26 cellular contexts compared by ENCODE assay signal in the genomic region with DNA sequence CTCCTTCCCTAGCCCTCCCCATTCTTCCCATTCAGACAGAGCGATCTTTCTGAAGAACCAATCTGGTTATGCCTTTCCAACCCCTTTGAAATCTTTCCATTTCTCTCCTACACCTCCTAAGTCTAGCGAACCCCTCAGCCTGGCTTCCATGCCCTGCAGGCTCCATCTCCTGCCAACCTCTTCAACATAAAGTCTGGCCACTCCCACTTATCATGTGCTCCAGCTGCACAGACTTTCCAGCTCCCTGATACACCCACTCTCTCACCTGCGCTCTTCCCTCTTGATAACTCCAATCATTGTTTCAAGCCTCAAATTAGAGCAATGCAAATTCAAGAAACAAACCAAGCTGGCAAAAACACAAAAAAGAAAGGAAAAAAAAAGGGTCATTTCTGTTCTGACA. TPM values are rescaled to one million over a fixed set of nuclear protein-coding genes. Genes with fewer than 3 reads are reported as not detected.
DNase-seq lines count a peak whose midpoint lies in the region; ATAC-seq and TF ChIP-seq lines count a peak whose summit lies in the region.
"Had no signal": no experiment of that assay in that cellular context is flagged by ENCODE, and none has a peak within 500 bp of the region (broad histone marks: within the 10 kb centered on the region; RNA-seq: fewer than 3 reads in every experiment).

No MANE protein-coding gene starts in this region.

- H3K36me3 ChIP-seq in endodermal cell (ENCODE audit: control insufficient read depth, insufficient read depth, low read length) (no peaks in the 10 kb centered on the region), sigmoid colon (no peaks in the 10 kb centered on the region)
- H3K36me3 ChIP-seq: cardiac muscle cell, prostate gland had no signal

- H3K9ac ChIP-seq in endodermal cell (ENCODE audit: extremely low read depth, low read length, poor library complexity, severe bottlenecking): no peak overlapping the region

- no peaks in the 10 kb centered on the region for H3K27me3 Mint-ChIP-seq in endodermal cell (ENCODE audit: insufficient read depth)

- H3K4me3 Mint-ChIP-seq in endodermal cell: no peak overlapping the region
- H3K4me3 Mint-ChIP-seq: activated CD8-positive, alpha-beta memory T cell treated with anti-CD3 and anti-CD28 coated beads, Interleukin-2, amount 10 ng/mL, durations not matched to agents 7 days and 5 days; naive thymus-derived CD8-positive, alpha-beta T cell had no signal

- no peak overlapping the region for H3K4me3 ChIP-seq in endodermal cell (ENCODE audit: low read length)
- no peak overlapping the region for H3K4me3 ChIP-seq in sigmoid colon
- H3K4me3 ChIP-seq: cardiac muscle cell, dorsolateral prefrontal cortex, prostate gland had no signal

- TF ChIP-seq CTCF in endodermal cell (conservative IDR thresholded peaks at IDR 0.05) (no peak), sigmoid colon (IDR thresholded peaks at IDR 0.05) (no peak)

- WGBS in endodermal cell (ENCODE audit: insufficient coverage in 1 of 2, insufficient read length in 1 of 2), 2 experiments: 88 to 91% methylated on average over 2 to 3 of the region's 3 CpGs
- 50 to 79% methylated on average over 3 of the region's 3 CpGs for WGBS in sigmoid colon, 2 donors

- no peak overlapping the region for H3K27ac Mint-ChIP-seq in endodermal cell
- H3K27ac Mint-ChIP-seq: activated CD8-positive, alpha-beta memory T cell treated with anti-CD3 and anti-CD28 coated beads, Interleukin-2, amount 10 ng/mL, durations not matched to agents 7 days and 5 days had no signal

- no peaks in the 10 kb centered on the region for H3K4me1 Mint-ChIP-seq in endodermal cell

- intact Hi-C loops in sigmoid colon (cut with DNase I): no loop called here

- ATAC-seq in HG03378 (IDR thresholded peaks at IDR 0.05; ENCODE audit: unreplicated experiment): no peak
- ATAC-seq: activated CD4-positive, CD25-positive, alpha-beta regulatory T cell treated with anti-CD3 and anti-CD28 coated beads, Interleukin-2, amount 50 U/mL, for 24 hours; activated CD8-positive, alpha-beta memory T cell treated with anti-CD3 and anti-CD28 coated beads, Interleukin-2, amount 10 ng/mL, durations not matched to agents 7 days and 5 days; naive thymus-derived CD8-positive, alpha-beta T cell; SK-N-SH treated with all-trans-retinoic acid at 6 μM for 48 hours had no signal

- DNase-seq in NCI-H82 (lab: John Stamatoyannopoulos, UW): peak; percentile 14
- DNase-seq in NCI-H82 treated with DMSO at 0.1 percent for 48 hours (lab: John Stamatoyannopoulos, UW; ENCODE audit: unreplicated experiment): no peak
- peak; percentile 3 for DNase-seq in NCI-H2171 (lab: John Stamatoyannopoulos, UW)
- peak; percentile 19 for DNase-seq in endodermal cell
- peak; percentile 8 for DNase-seq in sigmoid colon
- DNase-seq in T-helper 2 cell: no peak
- no peak for DNase-seq in substantia nigra (lab: John Stamatoyannopoulos, UW)
- DNase-seq: activated CD8-positive, alpha-beta memory T cell treated with anti-CD3 and anti-CD28 coated beads, Interleukin-2, amount 10 ng/mL, durations not matched to agents 7 days and 5 days; activated gamma-delta T cell; DMS153; foreskin melanocyte; GOT3; mesendoderm; naive thymus-derived CD8-positive, alpha-beta T cell; NCI-H187 treated with DMSO at 0.1 percent for 48 hours; T1000 had no signal

- H3K9me3 ChIP-seq in endodermal cell (ENCODE audit: control insufficient read depth, low read length) (no peaks in the 10 kb centered on the region), sigmoid colon (no peaks in the 10 kb centered on the region)
- H3K9me3 ChIP-seq: prostate gland had no signal

- no peaks in the 10 kb centered on the region for H3K36me3 Mint-ChIP-seq in endodermal cell (ENCODE audit: low read depth)
- H3K36me3 Mint-ChIP-seq: activated CD8-positive, alpha-beta memory T cell treated with anti-CD3 and anti-CD28 coated beads, Interleukin-2, amount 10 ng/mL, durations not matched to agents 7 days and 5 days had no signal

- H3K27me3 ChIP-seq in endodermal cell (ENCODE audit: control insufficient read depth, insufficient read depth, low read length, poor library complexity, severe bottlenecking): no peaks in the 10 kb centered on the region
- H3K27me3 ChIP-seq in sigmoid colon: no peaks in the 10 kb centered on the region
- H3K27me3 ChIP-seq: cardiac muscle cell had no signal

- no peak overlapping the region for H3K27ac ChIP-seq in endodermal cell (ENCODE audit: low read depth, low read length)
- H3K27ac ChIP-seq in sigmoid colon: no peak overlapping the region
- no peak overlapping the region for H3K27ac ChIP-seq in substantia nigra (ENCODE audit: low read depth, low read length, poor library complexity, severe bottlenecking)
- H3K27ac ChIP-seq: C4-2B, cardiac muscle cell, dorsolateral prefrontal cortex, epithelial cell of prostate, prostate gland had no signal

- TF ChIP-seq EP300 in sigmoid colon (IDR thresholded peaks at IDR 0.05): no peak

- H3K4me1 ChIP-seq in endodermal cell (ENCODE audit: control insufficient read depth, insufficient read depth, low read length): no peaks in the 10 kb centered on the region
- no peaks in the 10 kb centered on the region for H3K4me1 ChIP-seq in sigmoid colon
- H3K4me1 ChIP-seq: prostate gland had no signal

- no peaks in the 10 kb centered on the region for H3K9me3 Mint-ChIP-seq in endodermal cell
- H3K9me3 Mint-ChIP-seq: naive thymus-derived CD8-positive, alpha-beta T cell had no signal

- no peak for TF ChIP-seq POLR2A in sigmoid colon (IDR thresholded peaks at IDR 0.05)

RNA-seq across cellular contexts. Expression of a gene that starts 3.8 kb away (rescaled TPM):
- total RNA-seq in endodermal cell (under 1 TPM in 1 of 2 donors, not detected in 1; 0.59 TPM), sigmoid colon (not detected)
- not detected for polyA plus RNA-seq in endodermal cell (2013, experiment 1 of 2)
- polyA plus RNA-seq in endodermal cell (2013, experiment 2 of 2): not detected
- 1 to 10 TPM in 2 of 3 donors, not detected in 1; 1.1 to 1.8 TPM for polyA plus RNA-seq in sigmoid colon
- total RNA-seq: activated CD8-positive, alpha-beta memory T cell treated with anti-CD3 and anti-CD28 coated beads, Interleukin-2, amount 10 ng/mL, durations not matched to agents 7 days and 5 days; cardiac muscle cell; kidney epithelial cell; naive thymus-derived CD8-positive, alpha-beta T cell; prostate gland; temporal lobe had no signal
- polyA plus RNA-seq: naive thymus-derived CD8-positive, alpha-beta T cell had no signal

RNA-seq across cellular contexts. Expression of a gene that starts 10.5 kb away (rescaled TPM):
- total RNA-seq in endodermal cell (under 1 TPM; 0.59 to 0.80 TPM), sigmoid colon (not detected)
- not detected for polyA plus RNA-seq in endodermal cell (2013, experiment 1 of 2)
- polyA plus RNA-seq in endodermal cell (2013, experiment 2 of 2): not detected
- under 1 TPM in 1 of 3 donors, not detected in 2; 0.38 TPM for polyA plus RNA-seq in sigmoid colon
- total RNA-seq: activated CD8-positive, alpha-beta memory T cell treated with anti-CD3 and anti-CD28 coated beads, Interleukin-2, amount 10 ng/mL, durations not matched to agents 7 days and 5 days; cardiac muscle cell; kidney epithelial cell; naive thymus-derived CD8-positive, alpha-beta T cell; temporal lobe had no signal
- polyA plus RNA-seq: cardiac muscle cell; naive thymus-derived CD8-positive, alpha-beta T cell had no signal

Comparison
In these comparisons a context has a peak if more than half of its experiments do, and no peak if none do; other contexts are left out.
1. DNase-seq: peak in NCI-H82 (single experiment), NCI-H2171 (single experiment), endodermal cell (single experiment) and sigmoid colon (single experiment); none in NCI-H82 treated with DMSO at 0.1 percent for 48 hours (single experiment), T-helper 2 cell (0 of 5) and substantia nigra (0 of 49).